ENCODE assay signal across 15 cellular contexts in the genomic region with DNA sequence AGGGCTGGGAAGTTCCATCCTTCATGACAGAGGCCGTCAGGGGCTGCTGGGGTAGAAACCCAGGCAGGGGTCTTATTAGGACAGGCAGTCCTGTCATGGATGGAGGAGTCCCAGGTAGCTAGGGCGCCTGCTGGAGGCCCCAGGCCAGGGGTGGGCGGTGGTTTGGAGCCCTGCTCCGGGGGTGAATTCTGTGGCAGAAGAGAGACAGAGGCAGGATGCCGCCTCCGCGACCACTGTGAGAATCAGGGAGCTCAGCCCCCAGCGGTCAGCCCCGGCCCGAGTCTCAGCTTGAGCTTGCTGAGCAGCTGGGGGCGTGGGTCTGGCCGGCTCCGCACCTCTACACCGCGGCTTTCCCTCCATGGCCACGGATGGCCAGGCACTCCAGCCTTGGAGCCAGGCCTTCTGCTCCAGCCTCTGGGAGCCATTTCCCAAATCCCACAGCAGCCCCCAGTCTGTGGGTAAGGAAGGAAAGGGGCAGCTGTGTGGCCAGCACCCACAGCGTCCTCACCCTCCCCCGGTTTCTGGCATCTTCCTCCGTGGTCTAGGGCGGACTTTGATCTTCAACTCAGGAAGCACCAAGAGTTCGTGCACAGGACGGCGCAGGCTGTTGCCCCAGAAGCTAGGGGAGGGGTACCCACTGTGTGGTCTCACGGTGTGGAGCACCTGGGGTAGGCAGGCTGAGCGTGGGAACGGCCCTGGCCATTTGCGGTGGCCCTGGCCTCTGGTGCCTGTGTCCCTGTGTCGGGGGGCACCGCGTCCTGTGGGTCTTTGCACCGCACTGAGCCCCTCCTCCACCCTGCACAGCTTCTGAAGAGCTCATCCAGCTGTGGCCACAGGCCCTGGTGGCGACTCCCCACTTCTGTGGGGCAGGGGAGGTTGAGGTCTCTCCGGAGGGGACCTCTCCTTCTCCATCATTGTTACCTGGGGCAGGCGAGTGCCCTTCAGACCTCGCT. TPM values are rescaled to one million over a fixed set of nuclear protein-coding genes. Genes with fewer than 3 reads are reported as not detected.
DNase-seq lines count a peak whose midpoint lies in the region; ATAC-seq, FAIRE-seq and TF ChIP-seq lines count a peak whose summit lies in the region.
"Had no signal": no experiment of that assay in that cellular context is flagged by ENCODE, and none has a peak within 500 bp of the region (broad histone marks: within the 10 kb centered on the region; RNA-seq: fewer than 3 reads in every experiment).

No MANE protein-coding gene starts in this region.

- peak overlapping the region; percentile 81 for H3K4me3 Mint-ChIP-seq in T-helper 1 cell treated with Interleukin-12 subunit alpha and Interleukin-12 subunit beta and Interleukin-4 antibody, amounts not matched to agents 30 μg/mL and 1 μg/mL, for 36 hours
- peak overlapping the region; percentile 81 for H3K4me3 Mint-ChIP-seq in activated naive CD8-positive, alpha-beta T cell treated with anti-CD3 and anti-CD28 coated beads, Interleukin-2, amount 10 ng/mL, durations not matched to agents 7 days and 5 days
- H3K4me3 Mint-ChIP-seq: nephron progenitor cell had no signal

- H3K27ac ChIP-seq in small intestine (ENCODE audit: low read depth in 1 of 2, low read length in 1 of 2): peak overlapping the region; percentile 23 to 25

- H3K4me3 ChIP-seq in small intestine (ENCODE audit: low read depth in 1 of 2, low read length in 2 of 2): peak overlapping the region in 1 of 2 donors; percentile 12
- H3K4me3 ChIP-seq: skin epidermis had no signal

- no peaks in the 10 kb centered on the region for H3K9me3 ChIP-seq in small intestine (ENCODE audit: control insufficient read depth, low read depth)
- H3K9me3 ChIP-seq: esophagus squamous epithelium had no signal

- peak overlapping the region; percentile 89 for H3K27ac Mint-ChIP-seq in T-helper 1 cell treated with Interleukin-12 subunit alpha and Interleukin-12 subunit beta and Interleukin-4 antibody, amounts not matched to agents 30 μg/mL and 1 μg/mL, for 36 hours
- H3K27ac Mint-ChIP-seq in activated naive CD8-positive, alpha-beta T cell treated with anti-CD3 and anti-CD28 coated beads, Interleukin-2, amount 10 ng/mL, durations not matched to agents 7 days and 5 days: peak overlapping the region; percentile 90
- H3K27ac Mint-ChIP-seq: nephron progenitor cell had no signal

- H3K36me3 Mint-ChIP-seq in T-helper 1 cell treated with Interleukin-12 subunit alpha and Interleukin-12 subunit beta and Interleukin-4 antibody, amounts not matched to agents 30 μg/mL and 1 μg/mL, for 36 hours (ENCODE audit: low read depth): no peaks in the 10 kb centered on the region
- no peaks in the 10 kb centered on the region for H3K36me3 Mint-ChIP-seq in activated naive CD8-positive, alpha-beta T cell treated with anti-CD3 and anti-CD28 coated beads, Interleukin-2, amount 10 ng/mL, durations not matched to agents 7 days and 5 days

- in situ Hi-C loops in ACHN (cut with HindIII; ENCODE audit: low pct_ligation_motif_present, low pct_unique_long_range_greater_than_20kb, low sequenced_read_pairs): no loop called here

- H3K27me3 Mint-ChIP-seq in T-helper 1 cell treated with Interleukin-12 subunit alpha and Interleukin-12 subunit beta and Interleukin-4 antibody, amounts not matched to agents 30 μg/mL and 1 μg/mL, for 36 hours (ENCODE audit: low read depth): no peaks in the 10 kb centered on the region
- H3K27me3 Mint-ChIP-seq in activated naive CD8-positive, alpha-beta T cell treated with anti-CD3 and anti-CD28 coated beads, Interleukin-2, amount 10 ng/mL, durations not matched to agents 7 days and 5 days: peaks cover 2% of the 10 kb centered on the region

- peaks cover 52% of the 10 kb centered on the region for H3K4me1 Mint-ChIP-seq in T-helper 1 cell treated with Interleukin-12 subunit alpha and Interleukin-12 subunit beta and Interleukin-4 antibody, amounts not matched to agents 30 μg/mL and 1 μg/mL, for 36 hours (ENCODE audit: low read depth)
- H3K4me1 Mint-ChIP-seq in activated naive CD8-positive, alpha-beta T cell treated with anti-CD3 and anti-CD28 coated beads, Interleukin-2, amount 10 ng/mL, durations not matched to agents 7 days and 5 days: peaks cover 63% of the 10 kb centered on the region

- no peak for FAIRE-seq in small intestine (lab: Jason Lieb, UNC)
- FAIRE-seq: bronchial epithelial cell, GM18507 had no signal

- no peak for TF ChIP-seq CTCF in GM20000 (IDR thresholded peaks at IDR 0.05; ENCODE audit: extremely low read depth, missing control alignments)

- DNase-seq in GM20000 (ENCODE audit: low spot score): peak; percentile 39
- DNase-seq in activated naive CD8-positive, alpha-beta T cell treated with anti-CD3 and anti-CD28 coated beads, Interleukin-2, amount 10 ng/mL, durations not matched to agents 7 days and 5 days: peak; percentile 72
- peak; percentile 51 for DNase-seq in small intestine
- DNase-seq in ACHN: no peak
- DNase-seq in HT-29 (ENCODE audit: low spot score): no peak
- DNase-seq: DMS79, esophagus squamous epithelium, NCI-H1092 treated with DMSO at 0.1 percent for 48 hours, nephron progenitor cell, SW 1271 had no signal

- H3K4me1 ChIP-seq in small intestine (ENCODE audit: control insufficient read depth in 2 of 2, insufficient read depth in 1 of 2, low read depth in 1 of 2, low read length in 1 of 2): peaks cover 2 to 5% of the 10 kb centered on the region in 2 donors

- 51 to 62% (median 53%) methylated on average over 27 to 35 of the region's 35 CpGs for WGBS in small intestine, 3 donors

- no peaks in the 10 kb centered on the region for H3K9me3 Mint-ChIP-seq in T-helper 1 cell treated with Interleukin-12 subunit alpha and Interleukin-12 subunit beta and Interleukin-4 antibody, amounts not matched to agents 30 μg/mL and 1 μg/mL, for 36 hours
- no peaks in the 10 kb centered on the region for H3K9me3 Mint-ChIP-seq in activated naive CD8-positive, alpha-beta T cell treated with anti-CD3 and anti-CD28 coated beads, Interleukin-2, amount 10 ng/mL, durations not matched to agents 7 days and 5 days
- H3K9me3 Mint-ChIP-seq: nephron progenitor cell had no signal

- POLR2A ChIA-PET in activated naive CD8-positive, alpha-beta T cell treated with anti-CD3 and anti-CD28 coated beads, Interleukin-2, amount 10 ng/mL, durations not matched to agents 7 days and 5 days (lab: Charles Lee): interaction anchor here (1.0 to 9.8 kb wide), 10 partner anchors 10 to 266 kb away, joined by 3 to 222 read pairs (median 6); partner anchors contain the start of genes CCDC57, CD7, CSNK1D and DCXR

- ATAC-seq in activated naive CD8-positive, alpha-beta T cell treated with anti-CD3 and anti-CD28 coated beads, Interleukin-2, amount 10 ng/mL, durations not matched to agents 7 days and 5 days (ENCODE audit: low read depth): peak; percentile 36
- no peak for ATAC-seq in HG03196 (IDR thresholded peaks at IDR 0.05; ENCODE audit: unreplicated experiment)

- H3K27me3 ChIP-seq in small intestine (ENCODE audit: control insufficient read depth in 2 of 2, insufficient read depth in 2 of 2, low read length in 2 of 2): no peaks in the 10 kb centered on the region

- H3K36me3 ChIP-seq in small intestine (ENCODE audit: control insufficient read depth in 2 of 2, insufficient read depth in 2 of 2, low read length in 2 of 2): no peaks in the 10 kb centered on the region
- H3K36me3 ChIP-seq: esophagus squamous epithelium had no signal

RNA-seq across cellular contexts. Expression of gene CD7, which starts 14.1 kb away (rescaled TPM):
- 100 to 1,000 TPM; 286 to 320 TPM for total RNA-seq in activated naive CD8-positive, alpha-beta T cell treated with anti-CD3 and anti-CD28 coated beads, Interleukin-2, amount 10 ng/mL, durations not matched to agents 7 days and 5 days
- 10 to 100 TPM in 1 of 3 donors, 1 to 10 TPM in 2; 3.4 to 10.8 (median 6.5) TPM for polyA plus RNA-seq in small intestine
- not detected in 2 replicates for total RNA-seq in HT-29 (2014; rRNA removed; shearing (Covaris generic))
- total RNA-seq: bronchial epithelial cell had no signal

RNA-seq across cellular contexts. Expression of gene CSNK1D, which starts 29.8 kb away (rescaled TPM):
- total RNA-seq in activated naive CD8-positive, alpha-beta T cell treated with anti-CD3 and anti-CD28 coated beads, Interleukin-2, amount 10 ng/mL, durations not matched to agents 7 days and 5 days: 100 to 1,000 TPM; 135 to 140 TPM
- polyA plus RNA-seq in small intestine: 100 to 1,000 TPM; 111 to 148 (median 146) TPM
- 47.8 and 60.4 TPM in 2 replicates for total RNA-seq in HT-29 (2014; rRNA removed; shearing (Covaris generic))

RNA-seq across cellular contexts. Expression of gene SECTM1, which starts 30.3 kb away (rescaled TPM):
- 1 to 10 TPM in 1 of 2 experiments, under 1 TPM in 1; 0.86 to 1.0 TPM for total RNA-seq in activated naive CD8-positive, alpha-beta T cell treated with anti-CD3 and anti-CD28 coated beads, Interleukin-2, amount 10 ng/mL, durations not matched to agents 7 days and 5 days
- polyA plus RNA-seq in small intestine: 10 to 100 TPM; 14.0 to 81.9 (median 38.2) TPM
- total RNA-seq in HT-29 (2014; rRNA removed; shearing (Covaris generic)): 2.9 and 3.2 TPM in 2 replicates

RNA-seq across cellular contexts. Expression of gene TEX19, which starts 55.8 kb away (rescaled TPM):
- not detected for total RNA-seq in activated naive CD8-positive, alpha-beta T cell treated with anti-CD3 and anti-CD28 coated beads, Interleukin-2, amount 10 ng/mL, durations not matched to agents 7 days and 5 days
- polyA plus RNA-seq in small intestine: under 1 TPM in 1 of 3 donors, not detected in 2; 0.07 TPM
- 0.10 and 1.1 TPM in 2 replicates for total RNA-seq in HT-29 (2014; rRNA removed; shearing (Covaris generic))
- total RNA-seq: bronchial epithelial cell, esophagus squamous epithelium had no signal

Comparison
In these comparisons a context has a peak if more than half of its experiments do, and no peak if none do; other contexts are left out.
1. DNase-seq: peak in GM20000 (single experiment), activated naive CD8-positive, alpha-beta T cell treated with anti-CD3 and anti-CD28 coated beads, Interleukin-2, amount 10 ng/mL, durations not matched to agents 7 days and 5 days (single experiment) and small intestine (single experiment); none in ACHN (single experiment) and HT-29 (single experiment).
2. RNA of gene CD7, which starts 14.1 kb away (total RNA-seq): 286 to 320 TPM in activated naive CD8-positive, alpha-beta T cell treated with anti-CD3 and anti-CD28 coated beads, Interleukin-2, amount 10 ng/mL, durations not matched to agents 7 days and 5 days; not detected in HT-29; every median in the first group is over 100 times any median in the second.